15 cellular contexts compared by ENCODE assay signal in the genomic region with DNA sequence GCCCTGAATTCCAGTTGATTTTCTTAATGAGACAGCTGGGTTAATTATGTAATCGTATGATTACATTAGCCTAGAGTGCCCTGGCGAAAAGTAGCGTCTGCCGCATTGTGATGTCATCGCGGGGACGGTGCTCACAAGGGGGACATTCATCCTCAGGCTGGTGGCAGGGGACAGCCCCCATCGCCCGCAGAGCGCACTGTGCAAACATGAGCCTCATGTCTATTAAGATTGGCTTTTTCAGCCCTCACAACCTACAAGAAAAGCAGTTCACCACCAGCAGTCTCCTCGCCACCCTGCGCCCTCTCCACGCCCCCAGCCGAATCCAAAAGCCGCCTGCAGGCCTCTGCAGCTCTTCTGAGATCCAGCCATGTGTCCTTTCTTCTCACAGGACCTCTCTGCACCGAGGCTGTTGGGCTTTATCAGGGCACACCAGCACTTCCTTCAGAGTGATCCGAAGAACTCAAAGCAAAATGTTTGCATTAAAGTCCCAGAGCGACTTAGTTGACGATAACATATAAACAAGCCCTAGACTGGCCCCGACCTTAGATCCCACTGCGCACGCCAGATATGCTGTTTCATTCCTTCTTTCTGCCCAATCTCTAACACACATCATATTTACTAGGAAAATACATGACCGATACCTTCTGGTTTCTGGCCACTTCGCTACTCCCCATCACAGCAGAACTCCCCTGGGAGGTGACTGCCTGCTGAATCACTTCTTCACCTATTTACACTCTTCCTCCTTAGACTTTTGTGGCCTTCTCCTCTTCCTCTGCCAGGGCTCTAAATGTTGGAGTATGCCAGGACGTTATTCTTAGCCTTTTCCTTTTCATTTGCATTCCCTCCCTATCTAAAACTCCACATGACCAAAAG.
DNase-seq lines count a peak whose midpoint lies in the region; ATAC-seq and TF ChIP-seq lines count a peak whose summit lies in the region.
"Had no signal": no experiment of that assay in that cellular context is flagged by ENCODE, and none has a peak within 500 bp of the region (broad histone marks: within the 10 kb centered on the region; RNA-seq: fewer than 3 reads in every experiment).

No MANE protein-coding gene starts in this region.

- DNase-seq in G401 (ENCODE audit: low spot score): peak; percentile 58
- DNase-seq in head of caudate nucleus: peak in 39 of 42 donors; percentile 28 to 82 (median 49)
- DNase-seq in osteoblast (ENCODE audit: insufficient read length, low spot score, missing footprints): peak; percentile 49
- no peak for DNase-seq in HuH-7 (ENCODE audit: low spot score)
- no peak for DNase-seq in GM19240 (ENCODE audit: insufficient read length, low spot score)
- DNase-seq in coronary artery (ENCODE audit: low spot score): no peak
- DNase-seq: activated B cell treated with CpG ODN at 0.5 μM for 24 hours; activated naive CD4-positive, alpha-beta T cell treated with anti-CD3 and anti-CD28 coated beads for 36 hours; left lung; NCI-H1105 treated with DMSO at 0.1 percent for 48 hours; NCI-H345 had no signal

- peak overlapping the region; percentile 44 for H3K27ac ChIP-seq in angular gyrus (ENCODE audit: low read depth, low read length)
- H3K27ac ChIP-seq in osteoblast (ENCODE audit: low read depth, low read length): no peak overlapping the region
- no peak overlapping the region for H3K27ac ChIP-seq in coronary artery
- H3K27ac ChIP-seq: left lung had no signal

- H2AFZ ChIP-seq in osteoblast (ENCODE audit: low read length): no peak overlapping the region

- no peaks in the 10 kb centered on the region for H3K36me3 ChIP-seq in osteoblast (ENCODE audit: insufficient read depth, low read length)

- H3K4me1 ChIP-seq in osteoblast (ENCODE audit: insufficient read depth, low read length): peaks cover 5% of the 10 kb centered on the region
- H3K4me1 ChIP-seq: left lung had no signal

- in situ Hi-C loops in G401 (cut with HindIII; ENCODE audit: low sequenced_read_pairs): no loop called here

- H3K27me3 ChIP-seq in osteoblast (ENCODE audit: insufficient read depth, low read length): no peaks in the 10 kb centered on the region
- H3K27me3 ChIP-seq: left lung had no signal

- no peak for ATAC-seq in activated CD4-positive, CD25-positive, alpha-beta regulatory T cell treated with anti-CD3 and anti-CD28 coated beads, Interleukin-2, amount 50 U/mL, for 24 hours
- ATAC-seq: left lung; natural killer cell treated with Interleukin-12 subunit alpha and Interleukin-12 subunit beta and Interleukin-15 and Interleukin-18, amount 100 ng/mL, for 72 hours had no signal

- H3K4me3 ChIP-seq in osteoblast (ENCODE audit: insufficient read depth, low read length): no peak overlapping the region
- no peak overlapping the region for H3K4me3 ChIP-seq in coronary artery
- H3K4me3 ChIP-seq: left lung, skin epidermis had no signal

- intact Hi-C loops in head of caudate nucleus (cut with DNase I): no loop called here

- no peaks in the 10 kb centered on the region for H3K79me2 ChIP-seq in osteoblast (ENCODE audit: insufficient read depth, low read length)

- H3K4me2 ChIP-seq in osteoblast (ENCODE audit: insufficient read depth, low read length): no peak overlapping the region

- no peaks in the 10 kb centered on the region for H3K9me3 ChIP-seq in osteoblast (ENCODE audit: low read depth, low read length)

- peaks cover 3% of the 10 kb centered on the region for H4K20me1 ChIP-seq in osteoblast (ENCODE audit: insufficient read depth, low read length)

- TF ChIP-seq CTCF in osteoblast (IDR thresholded peaks at IDR 0.05; ENCODE audit: extremely low read depth, low read depth, low read length) (no peak), coronary artery (IDR thresholded peaks at IDR 0.05) (no peak)

Comparison
In these comparisons a context has a peak if more than half of its experiments do, and no peak if none do; other contexts are left out.
1. DNase-seq: peak in G401 (single experiment), head of caudate nucleus (39 of 42) and osteoblast (single experiment); none in HuH-7 (single experiment), GM19240 (single experiment) and coronary artery (single experiment).